In genomic region chr10:130066743-130067142, GRCh38 we compare ENCODE assay signal across 27 cellular contexts.
"Had no signal": no experiment of that assay in that cellular context is flagged by ENCODE, and none has a peak within 500 bp of the region (broad histone marks: within the 10 kb centered on the region; RNA-seq: fewer than 3 reads in every experiment).

No MANE protein-coding gene starts in this region.

- H3K4me1 ChIP-seq: adrenal gland, SJSA1 had no signal

- DNase-seq: activated CD4-positive, alpha-beta T cell treated with anti-CD3 and anti-CD28 coated beads for 48 hours; activated CD4-positive, alpha-beta T cell treated with anti-CD3 and anti-CD28 coated beads, Interleukin-2, amount 50 U/mL, for 4 hours; activated CD4-positive, CD25-positive, alpha-beta regulatory T cell treated with anti-CD3 and anti-CD28 coated beads, Interleukin-2, amount 50 U/mL, for 72 hours; activated CD8-positive, alpha-beta memory T cell treated with anti-CD3 and anti-CD28 coated beads, Interleukin-2, amount 50 U/mL, for 48 hours; activated CD8-positive, alpha-beta T cell treated with anti-CD3 and anti-CD28 coated beads, Interleukin-2, amount 10 ng/mL, durations not matched to agents 7 days and 5 days; activated naive CD4-positive, alpha-beta T cell treated with anti-CD3 and anti-CD28 coated beads, Interleukin-2, amount 50 U/mL, for 16 hours; activated naive CD8-positive, alpha-beta T cell treated with anti-CD3 and anti-CD28 coated beads, Interleukin-2, amount 10 ng/mL, durations not matched to agents 7 days and 5 days; activated T-cell treated with anti-CD3 and anti-CD28 coated beads, Interleukin-2, amount 50 U/mL, for 1 hour; adrenal gland; anterior cingulate cortex; cerebellar nuclear complex; MM.1S; NCI-H1048; NCI-H1417 treated with DMSO at 0.1 percent for 48 hours; NCI-H1694; NCI-H2081; NCI-H526; PC-3; SHP77; SW 1271; T-helper 17 cell; T-helper 9 cell had no signal

- H3K9me3 ChIP-seq: adrenal gland had no signal

- ATAC-seq: activated CD8-positive, alpha-beta T cell treated with anti-CD3 and anti-CD28 coated beads, Interleukin-2, amount 10 ng/mL, durations not matched to agents 7 days and 5 days; PC-3; SK-N-SH treated with all-trans-retinoic acid at 6 μM for 48 hours; T-helper 17 cell; WTC11 had no signal

- H3K27ac ChIP-seq: adrenal gland, SJSA1 had no signal

- H3K4me3 ChIP-seq: adrenal gland, SJSA1 had no signal

- FAIRE-seq: colon, RCC 7860 had no signal
